Comparison of ENCODE assay signal across 33 cellular contexts in genomic region chr6:4763921-4764320, GRCh38.
"Had no signal": no experiment of that assay in that cellular context is flagged by ENCODE, and none has a peak within 500 bp of the region (broad histone marks: within the 10 kb centered on the region; RNA-seq: fewer than 3 reads in every experiment).

No MANE protein-coding gene starts in this region.

- DNase-seq: activated effector memory CD4-positive, alpha-beta T cell treated with anti-CD3 and anti-CD28 coated beads, Interleukin-2, amount 50 U/mL, for 16 hours; activated effector memory CD4-positive, alpha-beta T cell treated with Interleukin-2 at 50 U/mL for 16 hours; activated gamma-delta T cell; activated gamma-delta T cell treated with Interleukin-2 at 50 U/mL for 16 hours; activated naive CD4-positive, alpha-beta T cell; activated naive CD4-positive, alpha-beta T cell treated with anti-CD3 and anti-CD28 coated beads for 36 hours; activated naive CD4-positive, alpha-beta T cell treated with anti-CD3 and anti-CD28 coated beads, Interleukin-2, amount 10 ng/mL, durations not matched to agents 7 days and 5 days; activated naive CD4-positive, alpha-beta T cell treated with anti-CD3 and anti-CD28 coated beads, Interleukin-2, amount 50 U/mL, for 16 hours; activated naive CD4-positive, alpha-beta T cell treated with Interleukin-2 at 50 U/mL for 16 hours; activated naive CD8-positive, alpha-beta T cell treated with anti-CD3 and anti-CD28 coated beads for 36 hours; activated naive CD8-positive, alpha-beta T cell treated with anti-CD3 and anti-CD28 coated beads, Interleukin-2, amount 10 ng/mL, durations not matched to agents 7 days and 5 days; activated naive CD8-positive, alpha-beta T cell treated with anti-CD3 and anti-CD28 coated beads, Interleukin-2, amount 50 U/mL, for 24 hours; activated T-cell treated with anti-CD3 and anti-CD28 coated beads, Interleukin-2, amount 50 U/mL, for 1 hour; activated T-cell treated with anti-CD3 and anti-CD28 coated beads, Interleukin-2, amount 50 U/mL, for 24 hours; activated T-cell treated with anti-CD3 and anti-CD28 coated beads, Interleukin-2, amount 50 U/mL, for 4 hours; activated T-cell treated with anti-CD3 and anti-CD28 coated beads, Interleukin-2, amount 50 U/mL, for 48 hours; activated T-cell treated with anti-CD3 and anti-CD28 coated beads, Interleukin-2, amount 50 U/mL, for 72 hours; adrenal gland; amygdala; anterior cingulate cortex; aorta; body of pancreas; brain microvascular endothelial cell; caudate nucleus; central memory CD4-positive, alpha-beta T cell; cerebellar nuclear complex had no signal

- H3K4me3 ChIP-seq: adrenal gland, ascending aorta, body of pancreas, breast epithelium, cardiac muscle cell had no signal

- H3K27ac ChIP-seq: adrenal gland, ascending aorta, body of pancreas, brain microvascular endothelial cell, breast epithelium, cardiac muscle cell had no signal

- FAIRE-seq: astrocyte, bronchial epithelial cell had no signal

- ATAC-seq: activated naive CD4-positive, alpha-beta T cell treated with anti-CD3 and anti-CD28 coated beads, Interleukin-2, amount 50 U/mL, for 72 hours; activated naive CD8-positive, alpha-beta T cell treated with anti-CD3 and anti-CD28 coated beads, Interleukin-2, amount 50 U/mL, for 24 hours; activated T-cell treated with anti-CD3 and anti-CD28 coated beads, Interleukin-2, amount 50 U/mL, for 4 hours; activated T-cell treated with anti-CD3 and anti-CD28 coated beads, Interleukin-2, amount 50 U/mL, for 72 hours; activated T-helper 17 cell treated with anti-CD3 and anti-CD28 coated beads, Interleukin-2, amount 50 U/mL, for 72 hours; body of pancreas had no signal

- H3K27me3 ChIP-seq: adrenal gland, ascending aorta, body of pancreas, brain microvascular endothelial cell, breast epithelium, cardiac muscle cell had no signal

- H3K4me1 ChIP-seq: adrenal gland, ascending aorta, body of pancreas, breast epithelium had no signal

- H3K9me3 ChIP-seq: adrenal gland had no signal

- H3K36me3 ChIP-seq: adrenal gland, ascending aorta, brain microvascular endothelial cell, breast epithelium, cardiac muscle cell had no signal
